Comparison of ENCODE assay signal across 10 cellular contexts in genomic region chr9:136011703-136012496, GRCh38. TPM values are rescaled to one million over a fixed set of nuclear protein-coding genes. Genes with fewer than 3 reads are reported as not detected.
DNase-seq lines count a peak whose midpoint lies in the region; ATAC-seq and TF ChIP-seq lines count a peak whose summit lies in the region.
"Had no signal": no experiment of that assay in that cellular context is flagged by ENCODE, and none has a peak within 500 bp of the region (broad histone marks: within the 10 kb centered on the region; RNA-seq: fewer than 3 reads in every experiment).

No MANE protein-coding gene starts in this region.

- no peaks in the 10 kb centered on the region for H3K27me3 ChIP-seq in BE2C
- no peaks in the 10 kb centered on the region for H3K27me3 ChIP-seq in heart left ventricle
- no peaks in the 10 kb centered on the region for H3K27me3 ChIP-seq in CD8-positive, alpha-beta T cell (ENCODE audit: insufficient read depth, low read length)
- no peaks in the 10 kb centered on the region for H3K27me3 ChIP-seq in effector memory CD4-positive, alpha-beta T cell (replicated peaks; ENCODE audit: control insufficient read depth, insufficient read depth, low read length, poor library complexity, severe bottlenecking)

- peak overlapping the region; percentile 19 to 83 (median 75) for H3K27ac ChIP-seq in heart left ventricle
- no peak overlapping the region for H3K27ac ChIP-seq in CD8-positive, alpha-beta T cell (ENCODE audit: low read depth, low read length)
- H3K27ac ChIP-seq in effector memory CD4-positive, alpha-beta T cell (ENCODE audit: insufficient read depth, low read length, poor library complexity, severe bottlenecking), result no peak overlapping the region

- H3K27me3 Mint-ChIP-seq in CD8-positive, alpha-beta T cell (ENCODE audit: low read depth), result no peaks in the 10 kb centered on the region
- H3K27me3 Mint-ChIP-seq: CD4-positive, alpha-beta T cell had no signal

- no peaks in the 10 kb centered on the region for H3K4me1 Mint-ChIP-seq in CD8-positive, alpha-beta T cell (ENCODE audit: low read depth)
- H3K4me1 Mint-ChIP-seq: IgD-negative memory B cell had no signal

- no peak overlapping the region for H3K4me3 Mint-ChIP-seq in CD8-positive, alpha-beta T cell
- H3K4me3 Mint-ChIP-seq: CD4-positive, alpha-beta T cell; IgD-negative memory B cell had no signal

- H3K9me3 Mint-ChIP-seq in CD8-positive, alpha-beta T cell, result no peaks in the 10 kb centered on the region
- H3K9me3 Mint-ChIP-seq: CD4-positive, alpha-beta T cell; IgD-negative memory B cell had no signal

- POLR2A ChIA-PET in CD8-positive, alpha-beta T cell (lab: Charles Lee), result no interaction called here

- H3K4me3 ChIP-seq in BE2C (ENCODE audit: low read depth, low read length), result no peak overlapping the region
- peak overlapping the region in 8 of 12 donors; percentile 14 to 42 (median 24) for H3K4me3 ChIP-seq in heart left ventricle
- H3K4me3 ChIP-seq in CD8-positive, alpha-beta T cell (ENCODE audit: low read depth, low read length), result no peak overlapping the region
- H3K4me3 ChIP-seq in effector memory CD4-positive, alpha-beta T cell (ENCODE audit: insufficient read depth, low read depth, low read length, poor library complexity, severe bottlenecking), result no peak overlapping the region

- H3K27ac Mint-ChIP-seq in CD8-positive, alpha-beta T cell, result no peak overlapping the region
- H3K27ac Mint-ChIP-seq: CD4-positive, alpha-beta T cell; IgD-negative memory B cell had no signal

- TF ChIP-seq POLR2A in heart left ventricle (IDR thresholded peaks at IDR 0.05), result no peak

- intact Hi-C loops in heart left ventricle (cut with DNase I), result loop anchor here in 2 of 10 donors (5.0 kb wide), 2 partner anchors 40 to 95 kb away; no protein-coding TSS in a partner anchor
- intact Hi-C loops in posterior cingulate gyrus (cut with DNase I), result no loop called here
- intact Hi-C loops in CD8-positive, alpha-beta T cell (cut with DNase I, micrococcal nuclease), result no loop called here

- CTCF ChIA-PET in CD8-positive, alpha-beta T cell (lab: Charles Lee), result no interaction called here

- H3K4me1 ChIP-seq in BE2C (peaks cover 12% of the 10 kb centered on the region), heart left ventricle (peaks cover 8 to 38% (median 23%) of the 10 kb centered on the region in 12 donors)
- H3K4me1 ChIP-seq in CD8-positive, alpha-beta T cell (ENCODE audit: insufficient read depth, low read length), result no peaks in the 10 kb centered on the region
- no peaks in the 10 kb centered on the region for H3K4me1 ChIP-seq in effector memory CD4-positive, alpha-beta T cell (ENCODE audit: control insufficient read depth, insufficient read depth, low read length, poor library complexity, severe bottlenecking)

- ATAC-seq in heart left ventricle (peak; percentile 77 to 81 (median 78)), GM18870 (IDR thresholded peaks at IDR 0.05; ENCODE audit: unreplicated experiment) (no peak)
- no peak for ATAC-seq in CD8-positive, alpha-beta T cell

- H3K36me3 Mint-ChIP-seq in CD8-positive, alpha-beta T cell, result peaks cover 10% of the 10 kb centered on the region
- H3K36me3 Mint-ChIP-seq: IgD-negative memory B cell had no signal

- H3K36me3 ChIP-seq in BE2C (no peaks in the 10 kb centered on the region), heart left ventricle (peaks cover 0 to 44% (median 23%) of the 10 kb centered on the region in 9 donors)
- no peaks in the 10 kb centered on the region for H3K36me3 ChIP-seq in CD8-positive, alpha-beta T cell (ENCODE audit: insufficient read depth, low read length)
- peaks cover 9% of the 10 kb centered on the region for H3K36me3 ChIP-seq in effector memory CD4-positive, alpha-beta T cell (ENCODE audit: control insufficient read depth, insufficient read depth, low read length)

- DNase-seq in BE2C, result peak; percentile 83
- peak in 32 of 56 donors; percentile 20 to 79 (median 44) for DNase-seq in amygdala (lab: John Stamatoyannopoulos, UW)
- peak; percentile 86 to 93 (median 92) for DNase-seq in heart left ventricle
- peak in 9 of 10 donors; percentile 19 to 91 (median 65) for DNase-seq in posterior cingulate gyrus
- DNase-seq in CD8-positive, alpha-beta T cell, result no peak
- DNase-seq in effector memory CD4-positive, alpha-beta T cell, result no peak
- no peak for DNase-seq in NCI-H2081 treated with DMSO at 0.1 percent for 48 hours (lab: John Stamatoyannopoulos, UW)

- TF ChIP-seq CTCF in BE2C (IDR thresholded peaks at IDR 0.05; ENCODE audit: low read depth, low read length) (no peak), heart left ventricle (IDR thresholded peaks at IDR 0.05) (no peak)
- no peak for TF ChIP-seq CTCF in CD8-positive, alpha-beta T cell (IDR thresholded peaks at IDR 0.05)

- 68 to 73% (median 70%) methylated on average over 28 to 59 of the region's 59 CpGs for WGBS in heart left ventricle, 4 donors

- H3K9me3 ChIP-seq in BE2C (no peaks in the 10 kb centered on the region), heart left ventricle (no peaks in the 10 kb centered on the region)
- no peaks in the 10 kb centered on the region for H3K9me3 ChIP-seq in CD8-positive, alpha-beta T cell (ENCODE audit: low read length)
- H3K9me3 ChIP-seq in effector memory CD4-positive, alpha-beta T cell (ENCODE audit: control insufficient read depth, low read length), result no peaks in the 10 kb centered on the region

RNA-seq across cellular contexts. Expression of gene UBAC1, which starts 50.7 kb away (rescaled TPM):
- polyA plus RNA-seq in BE2C (2012; ENCODE audit: insufficient read depth, insufficient read length, low read depth), result 81.2 TPM
- 100 to 1,000 TPM in 4 of 9 donors, 10 to 100 TPM in 5; 71.1 to 115 (median 87.6) TPM for total RNA-seq in heart left ventricle
- 100 to 1,000 TPM; 100 to 140 TPM for polyA plus RNA-seq in heart left ventricle
- total RNA-seq in CD8-positive, alpha-beta T cell, result 10 to 100 TPM; 18.5 to 22.0 TPM

Comparison
In these comparisons a context has a peak if more than half of its experiments do, and no peak if none do; other contexts are left out.
1. DNase-seq: peak in BE2C (single experiment), amygdala (32 of 56), heart left ventricle (5 of 5) and posterior cingulate gyrus (9 of 10); none in CD8-positive, alpha-beta T cell (0 of 7), effector memory CD4-positive, alpha-beta T cell (0 of 3) and NCI-H2081 treated with DMSO at 0.1 percent for 48 hours (single experiment).
2. H3K4me3 ChIP-seq: peak in heart left ventricle (8 of 12); none in BE2C (single experiment), CD8-positive, alpha-beta T cell (single experiment) and effector memory CD4-positive, alpha-beta T cell (single experiment).
3. ATAC-seq: peak in heart left ventricle (4 of 4); none in CD8-positive, alpha-beta T cell (single experiment) and GM18870 (single experiment).
4. H3K27ac ChIP-seq: peak in heart left ventricle (12 of 12); none in CD8-positive, alpha-beta T cell (single experiment) and effector memory CD4-positive, alpha-beta T cell (single experiment).